8 cellular contexts compared by ENCODE assay signal in genomic region chr5:138464018-138464387, GRCh38. TPM values are rescaled to one million over a fixed set of nuclear protein-coding genes. Genes with fewer than 3 reads are reported as not detected.
A peak's percentile ranks its signal among the peaks of the same experiment; 100 is the strongest.
DNase-seq lines count a peak whose midpoint lies in the region; ATAC-seq, FAIRE-seq and TF ChIP-seq lines count a peak whose summit lies in the region.

No MANE protein-coding gene starts in this region.

- peaks cover 16% of the 10 kb centered on the region for H3K4me1 ChIP-seq in endothelial cell of umbilical vein (ENCODE audit: control insufficient read depth, extremely low read depth, insufficient read depth, low read length)
- H3K4me1 ChIP-seq in mononuclear cell (ENCODE audit: insufficient read depth, low read length) = peaks cover 44% of the 10 kb centered on the region

- no peaks in the 10 kb centered on the region for H3K9me1 ChIP-seq in endothelial cell of umbilical vein (replicated peaks; ENCODE audit: control insufficient read depth, extremely low read depth, insufficient read depth, low read length)

- peaks cover 22% of the 10 kb centered on the region for H3K4me1 Mint-ChIP-seq in Calu3 (ENCODE audit: low read depth, unreplicated experiment)

- peak overlapping the region; percentile 93 for H3K4me2 ChIP-seq in endothelial cell of umbilical vein (ENCODE audit: insufficient read depth, low read length)

- H3K9me3 ChIP-seq in endothelial cell of umbilical vein (replicated peaks; ENCODE audit: control insufficient read depth, insufficient read depth, low read length) = no peaks in the 10 kb centered on the region
- no peaks in the 10 kb centered on the region for H3K9me3 ChIP-seq in mononuclear cell (ENCODE audit: low read depth, low read length)

- peak overlapping the region; percentile 92 for H2AFZ ChIP-seq in endothelial cell of umbilical vein (ENCODE audit: low read depth, low read length)

- FAIRE-seq in HTR-8/SVneo (lab: Jason Lieb, UNC) = peak; percentile 81
- no peak for FAIRE-seq in endothelial cell of umbilical vein (lab: Jason Lieb, UNC)

- peak overlapping the region; percentile 94 for H3K27ac Mint-ChIP-seq in Calu3 (ENCODE audit: unreplicated experiment)

- POLR2A ChIA-PET in endothelial cell of umbilical vein (lab: Charles Lee) = interaction anchor here (1.6 kb wide), 1 partner anchor 29 kb away, joined by 6 read pairs; no protein-coding TSS in a partner anchor

- peak; percentile 41 for ATAC-seq in GM21367 (IDR thresholded peaks at IDR 0.05; ENCODE audit: unreplicated experiment)

- peaks cover 32% of the 10 kb centered on the region for H3K27me3 Mint-ChIP-seq in Calu3 (ENCODE audit: unreplicated experiment)

- dilution Hi-C loops in endothelial cell of umbilical vein (cut with MboI; ENCODE audit: extremely low pct_ligation_motif_present, low sequenced_read_pairs) = no loop called here

- peak; percentile 96 for TF ChIP-seq CTCF in Calu3 (IDR thresholded peaks at IDR 0.05; ENCODE audit: unreplicated experiment)
- TF ChIP-seq CTCF in endothelial cell of umbilical vein (IDR thresholded peaks at IDR 0.05; ENCODE audit: extremely low read depth in 1 of 2, insufficient read depth in 1 of 2, low read depth in 1 of 2, low read length in 2 of 2) = peak; percentile 85 to 96

- H4K20me1 ChIP-seq in endothelial cell of umbilical vein (replicated peaks; ENCODE audit: control insufficient read depth, extremely low read depth, insufficient read depth, low read length) = no peaks in the 10 kb centered on the region

- H3K79me2 ChIP-seq in endothelial cell of umbilical vein (ENCODE audit: control insufficient read depth, insufficient read depth, low read length) = peaks cover 5% of the 10 kb centered on the region

- DNase-seq in Calu3 (peak; percentile 99), HTR-8/SVneo (ENCODE audit: insufficient read length, low spot score) (peak; percentile 93), NOMO-1 treated with dmso at 0.1 percent for 144 hours (lab: John Stamatoyannopoulos, UW; ENCODE audit: unreplicated experiment) (peak; percentile 92), endothelial cell of umbilical vein (ENCODE audit: low read depth, low spot score) (peak; percentile 96)
- DNase-seq in activated CD8-positive, alpha-beta memory T cell treated with anti-CD3 and anti-CD28 coated beads, Interleukin-2, amount 50 U/mL, for 4 hours = peak; percentile 94
- peak; percentile 87 to 91 for DNase-seq in stimulated activated CD8-positive, alpha-beta memory T cell treated with anti-CD3 and anti-CD28 coated beads, Interleukin-2, amount 100 ng/mL, for 48 hours (ENCODE audit: low read depth in 2 of 2)

- TF ChIP-seq POLR2A in endothelial cell of umbilical vein (IDR thresholded peaks at IDR 0.05; ENCODE audit: low read depth, low read length) = peak; percentile 68

- H3K4me3 Mint-ChIP-seq in Calu3 (ENCODE audit: low read depth, unreplicated experiment) = peak overlapping the region; percentile 78

- peaks cover 0 to 3% of the 10 kb centered on the region in 2 experiments for H3K36me3 ChIP-seq in endothelial cell of umbilical vein (ENCODE audit: control insufficient read depth in 2 of 2, extremely low read depth in 1 of 2, insufficient read depth in 2 of 2, low read length in 2 of 2)

- H3K4me3 ChIP-seq in endothelial cell of umbilical vein (replicated peaks in 1 of 3; ENCODE audit: insufficient read depth in 1 of 3, low read depth in 1 of 3, low read length in 3 of 3) (peak overlapping the region; percentile 62 to 84 (median 69)), mononuclear cell (ENCODE audit: low read length) (peak overlapping the region; percentile 74)

- H3K9me3 Mint-ChIP-seq in Calu3 (ENCODE audit: low read depth, unreplicated experiment) = no peaks in the 10 kb centered on the region

- H3K27ac ChIP-seq in endothelial cell of umbilical vein (ENCODE audit: insufficient read depth, low read depth, low read length) = peak overlapping the region; percentile 90

- peaks cover 60% of the 10 kb centered on the region for H3K36me3 Mint-ChIP-seq in Calu3 (ENCODE audit: insufficient read depth, unreplicated experiment)

- BruUV-seq in Calu3 (replicated peaks; lab: Mats Ljungman, UMichigan) = no TSS peak
- BruUV-seq in endothelial cell of umbilical vein (replicated peaks; lab: Mats Ljungman, UMichigan) = no TSS peak

- H3K27me3 ChIP-seq in endothelial cell of umbilical vein (ENCODE audit: control insufficient read depth in 2 of 2, insufficient read depth in 2 of 2, low read length in 2 of 2) (no peaks in the 10 kb centered on the region), mononuclear cell (ENCODE audit: insufficient read depth, low read length) (peaks cover 7% of the 10 kb centered on the region)

- intact Hi-C loops in Calu3 (cut with micrococcal nuclease; ENCODE audit: unreplicated experiment) = loop anchor here (10.0 kb wide), 1 partner anchor 81 kb away; the partner anchor contains the start of gene ETF1
- intact Hi-C loops in endothelial cell of umbilical vein (cut with micrococcal nuclease) = loop anchor here (1.0 kb wide), 2 partner anchors 14 to 39 kb away; no protein-coding TSS in a partner anchor

- H3K9ac ChIP-seq in endothelial cell of umbilical vein (replicated peaks; ENCODE audit: extremely low read depth, insufficient read depth, low read length) = peak overlapping the region; percentile 88

- CTCF ChIA-PET in Calu3 (lab: Charles Lee) = interaction anchor here (0.6 to 3.1 kb wide), 4 partner anchors 14 to 141 kb away, joined by 3 to 35 read pairs (median 4); partner anchors contain the start of gene FAM53C
- CTCF ChIA-PET in endothelial cell of umbilical vein (lab: Charles Lee) = interaction anchor here (0.7 to 5.0 kb wide), 9 partner anchors 9 to 84 kb away, joined by 3 to 70 read pairs (median 7); no protein-coding TSS in a partner anchor

TF ChIP-seq in endothelial cell of umbilical vein, 7 proteins besides CTCF, POLR2A, EP300 and RAD21:
- no peak for TF ChIP-seq JUN (IDR thresholded peaks at IDR 0.05; ENCODE audit: borderline replicate concordance, insufficient read depth, insufficient read length, low read depth)
- TF ChIP-seq EZH2 (IDR thresholded peaks at IDR 0.05; ENCODE audit: borderline replicate concordance, low read depth, low read length, severe bottlenecking) = no peak
- peak; percentile 80 for TF ChIP-seq POLR2AphosphoS5 (IDR thresholded peaks at IDR 0.05; ENCODE audit: insufficient read depth, low read depth, low read length)
TF ChIP-seq in endothelial cell of umbilical vein: peak in this region for 1.

RNA-seq across cellular contexts. Expression of gene EGR1, which starts 1.3 kb away (rescaled TPM):
- total RNA-seq in Calu3 (2022) = 97.0 TPM in 2 replicates
- 5.5 and 12.7 TPM in 2 replicates for total RNA-seq in endothelial cell of umbilical vein
- 6.5 and 7.2 TPM in 2 replicates for polyA plus RNA-seq in endothelial cell of umbilical vein
- 6.2 and 12.4 TPM in 2 replicates for polyA plus RNA-seq in endothelial cell of umbilical vein (2011; cell fraction: cytosol; rRNA removed)
- polyA plus RNA-seq in endothelial cell of umbilical vein (2011; cell fraction: nucleus; rRNA removed) = 21.1 and 28.3 TPM in 2 replicates
- polyA plus RNA-seq in endothelial cell of umbilical vein (2012) = 10.3 and 11.0 TPM in 2 replicates
- polyA minus RNA-seq in endothelial cell of umbilical vein = 6.2 and 6.7 TPM in 2 replicates
- 1.0 TPM for polyA minus RNA-seq in endothelial cell of umbilical vein (2011; cell fraction: cytosol; rRNA and poly(A)+ RNA removed)
- polyA minus RNA-seq in endothelial cell of umbilical vein (2011; cell fraction: nucleus; rRNA and poly(A)+ RNA removed) = 8.8 and 18.4 TPM in 2 replicates
- 36.6 TPM for total RNA-seq in mononuclear cell

RNA-seq across cellular contexts. Expression of gene REEP2, which starts 25.1 kb away (rescaled TPM):
- 2.5 and 2.7 TPM in 2 replicates for total RNA-seq in Calu3 (2022)
- 4.0 and 4.4 TPM in 2 replicates for total RNA-seq in endothelial cell of umbilical vein
- polyA plus RNA-seq in endothelial cell of umbilical vein = 4.8 and 5.3 TPM in 2 replicates
- 4.3 and 4.5 TPM in 2 replicates for polyA plus RNA-seq in endothelial cell of umbilical vein (2011; cell fraction: cytosol; rRNA removed)
- 5.3 and 6.5 TPM in 2 replicates for polyA plus RNA-seq in endothelial cell of umbilical vein (2011; cell fraction: nucleus; rRNA removed)
- polyA plus RNA-seq in endothelial cell of umbilical vein (2012) = 2.4 and 3.5 TPM in 2 replicates
- 5.2 and 9.2 TPM in 2 replicates for polyA minus RNA-seq in endothelial cell of umbilical vein
- not detected for polyA minus RNA-seq in endothelial cell of umbilical vein (2011; cell fraction: cytosol; rRNA and poly(A)+ RNA removed)
- polyA minus RNA-seq in endothelial cell of umbilical vein (2011; cell fraction: nucleus; rRNA and poly(A)+ RNA removed) = 1.1 and 1.9 TPM in 2 replicates
- not detected for total RNA-seq in mononuclear cell

Comparison
In these comparisons a context has a peak if more than half of its experiments do, and no peak if none do; other contexts are left out.
1. Peak in every context shown above with its lines: DNase-seq, ATAC-seq, H3K4me3 ChIP-seq and H3K27ac ChIP-seq.